1 cellular context compared by ENCODE assay signal in the genomic region with DNA sequence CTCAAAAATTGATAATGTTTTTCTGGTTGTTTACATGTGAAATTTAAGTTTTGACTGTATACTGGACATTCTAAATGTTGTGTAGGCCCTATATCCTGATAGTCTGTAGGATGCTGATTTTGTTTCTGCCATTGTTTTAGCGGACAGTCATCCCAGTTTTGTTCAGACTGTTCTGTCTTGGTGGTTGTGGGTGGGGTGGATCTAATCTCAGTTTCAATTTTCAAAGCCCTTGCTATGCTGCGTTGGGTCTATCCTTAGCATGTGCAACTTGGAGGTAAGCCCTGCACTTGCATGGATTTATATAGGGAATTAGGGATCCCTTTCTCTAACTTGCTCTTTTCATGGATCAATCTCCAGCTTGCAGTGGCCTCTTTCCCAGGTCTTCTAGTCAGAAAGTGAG.
TF ChIP-seq lines count a peak whose summit lies in the region.

No MANE protein-coding gene starts in this region.

TF ChIP-seq in WTC11, 78 proteins besides CTCF, POLR2A, EP300 and RAD21 (continued from another document):
- TF ChIP-seq ZSCAN18 (CRISPR knock-in tag; IDR thresholded peaks at IDR 0.05): no peak
- no peak for TF ChIP-seq PRDM15 (CRISPR knock-in tag; IDR thresholded peaks at IDR 0.05)
- TF ChIP-seq, protein P1, sequence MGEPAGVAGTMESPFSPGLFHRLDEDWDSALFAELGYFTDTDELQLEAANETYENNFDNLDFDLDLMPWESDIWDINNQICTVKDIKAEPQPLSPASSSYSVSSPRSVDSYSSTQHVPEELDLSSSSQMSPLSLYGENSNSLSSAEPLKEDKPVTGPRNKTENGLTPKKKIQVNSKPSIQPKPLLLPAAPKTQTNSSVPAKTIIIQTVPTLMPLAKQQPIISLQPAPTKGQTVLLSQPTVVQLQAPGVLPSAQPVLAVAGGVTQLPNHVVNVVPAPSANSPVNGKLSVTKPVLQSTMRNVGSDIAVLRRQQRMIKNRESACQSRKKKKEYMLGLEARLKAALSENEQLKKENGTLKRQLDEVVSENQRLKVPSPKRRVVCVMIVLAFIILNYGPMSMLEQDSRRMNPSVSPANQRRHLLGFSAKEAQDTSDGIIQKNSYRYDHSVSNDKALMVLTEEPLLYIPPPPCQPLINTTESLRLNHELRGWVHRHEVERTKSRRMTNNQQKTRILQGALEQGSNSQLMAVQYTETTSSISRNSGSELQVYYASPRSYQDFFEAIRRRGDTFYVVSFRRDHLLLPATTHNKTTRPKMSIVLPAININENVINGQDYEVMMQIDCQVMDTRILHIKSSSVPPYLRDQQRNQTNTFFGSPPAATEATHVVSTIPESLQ (CRISPR knock-in tag; IDR thresholded peaks at IDR 0.05): no peak
- TF ChIP-seq ELF4 (CRISPR knock-in tag; IDR thresholded peaks at IDR 0.05; ENCODE audit: low read depth): no peak
- TF ChIP-seq PREB (CRISPR knock-in tag; IDR thresholded peaks at IDR 0.05; ENCODE audit: borderline replicate concordance): no peak
- no peak for TF ChIP-seq IRF1 (CRISPR knock-in tag; IDR thresholded peaks at IDR 0.05)
- TF ChIP-seq ZNF219 (CRISPR knock-in tag; IDR thresholded peaks at IDR 0.05; ENCODE audit: borderline replicate concordance): no peak
- no peak for TF ChIP-seq ARID4B (CRISPR knock-in tag; IDR thresholded peaks at IDR 0.05; ENCODE audit: borderline replicate concordance)
- no peak for TF ChIP-seq CBFB (CRISPR knock-in tag; IDR thresholded peaks at IDR 0.05; ENCODE audit: low read depth)
